In the genomic region with DNA sequence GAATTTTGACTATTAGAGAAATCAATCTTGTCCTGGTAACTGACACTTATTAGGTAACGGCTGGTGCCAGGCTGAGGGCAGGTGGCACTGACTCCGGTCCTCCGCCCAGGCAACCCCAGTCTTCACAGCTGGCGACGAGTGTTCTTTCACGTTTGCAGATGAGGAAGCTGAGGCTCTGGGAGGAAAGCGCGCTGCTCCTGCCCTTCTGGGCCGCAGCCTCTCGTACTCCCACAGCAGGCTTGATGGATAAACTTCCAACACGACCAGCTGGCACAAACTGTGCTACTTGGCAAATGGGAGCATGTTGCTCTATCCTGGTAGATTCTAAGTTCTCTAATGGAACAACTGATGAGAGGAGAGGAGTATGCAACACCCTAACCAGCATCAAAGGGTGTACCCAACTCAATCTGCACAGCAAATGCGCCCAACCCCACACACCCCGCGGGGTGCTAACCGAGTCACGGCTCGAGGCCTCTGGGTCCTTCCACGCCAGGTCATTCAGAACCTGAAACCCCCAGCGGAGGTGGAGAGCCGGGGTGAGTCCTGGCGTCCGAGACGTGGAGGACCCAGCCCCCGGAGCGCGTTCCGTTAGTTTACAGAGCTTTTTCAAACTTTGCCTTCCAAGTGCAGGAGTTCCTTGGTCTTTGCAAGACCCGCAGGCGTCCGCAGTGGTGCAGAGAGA, we compare ENCODE assay signal across 1 cellular context.
TF ChIP-seq lines count a peak whose summit lies in the region.

No MANE protein-coding gene starts in this region.

TF ChIP-seq in IMR-90, 13 proteins besides CTCF, POLR2A, EP300 and RAD21 (continued from another document):
- TF ChIP-seq MAFK (IDR thresholded peaks at IDR 0.05; ENCODE audit: low read depth, low read length) (no peak), MAZ (IDR thresholded peaks at IDR 0.05; ENCODE audit: borderline replicate concordance, low read depth, low read length) (no peak), RCOR1 (IDR thresholded peaks at IDR 0.05; ENCODE audit: insufficient replicate concordance, low read length) (no peak)
